Comparison of ENCODE assay signal across 8 cellular contexts in the genomic region with DNA sequence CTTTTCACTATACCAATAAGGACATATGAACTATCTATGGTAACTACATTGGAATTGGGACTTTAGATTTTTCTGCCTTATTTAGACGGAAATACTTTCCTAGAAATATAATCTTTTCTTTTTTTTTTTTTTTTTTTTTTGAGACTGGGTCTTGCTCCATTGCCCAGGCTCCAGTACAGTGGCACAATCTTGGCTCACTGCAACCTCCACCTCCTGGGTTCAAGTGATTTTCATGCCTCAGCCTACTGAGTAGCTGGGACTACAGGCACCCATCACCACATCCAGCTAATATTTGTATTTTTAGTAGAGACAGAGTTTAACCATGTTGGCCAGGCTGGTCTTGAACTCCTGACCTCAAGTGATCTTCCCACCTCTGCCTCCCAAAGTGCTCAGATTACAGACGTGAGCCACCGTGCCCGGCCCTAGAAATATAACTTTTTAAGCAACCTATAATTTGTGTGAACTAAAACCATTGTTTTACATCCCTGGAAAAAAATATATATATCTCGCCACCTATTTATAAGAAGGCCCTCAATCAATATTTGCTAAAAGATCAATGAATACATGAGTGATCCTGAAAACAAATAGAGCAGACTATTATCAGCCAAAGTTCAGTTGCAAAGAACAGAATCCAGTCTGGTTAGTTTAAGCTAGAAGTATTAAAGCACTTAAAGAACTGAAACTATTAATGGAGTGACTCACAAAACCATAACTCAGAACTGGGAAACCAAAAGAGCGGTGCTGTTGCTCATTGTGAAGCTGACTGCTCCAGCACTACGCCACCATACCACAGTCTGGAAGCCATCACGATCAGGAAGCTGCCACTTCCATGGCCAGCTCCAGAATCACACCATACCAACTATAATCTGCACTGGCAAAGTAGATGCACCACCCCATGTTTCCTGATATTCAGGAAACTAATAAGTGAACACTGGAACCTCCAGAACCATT. TPM values are rescaled to one million over a fixed set of nuclear protein-coding genes. Genes with fewer than 3 reads are reported as not detected.
DNase-seq lines count a peak whose midpoint lies in the region; ATAC-seq and TF ChIP-seq lines count a peak whose summit lies in the region.

No MANE protein-coding gene starts in this region.

- no peaks in the 10 kb centered on the region for H3K36me3 Mint-ChIP-seq in effector memory CD8-positive, alpha-beta T cell (ENCODE audit: insufficient read depth)

- no peak overlapping the region for H3K4me3 ChIP-seq in suprapubic skin
- H3K4me3 ChIP-seq in heart left ventricle: no peak overlapping the region

- no peaks in the 10 kb centered on the region for H3K9me3 ChIP-seq in suprapubic skin
- H3K9me3 ChIP-seq in heart left ventricle: no peaks in the 10 kb centered on the region

- no peaks in the 10 kb centered on the region for H3K9me3 Mint-ChIP-seq in effector memory CD8-positive, alpha-beta T cell

- 83% methylated on average over 8 of the region's 8 CpGs for WGBS in suprapubic skin
- 83 to 94% (median 88%) methylated on average over 8 of the region's 8 CpGs for WGBS in heart left ventricle, 4 donors

- peak overlapping the region in 1 of 2 donors; percentile 35 for H3K27ac Mint-ChIP-seq in effector memory CD8-positive, alpha-beta T cell

- H3K27me3 Mint-ChIP-seq in effector memory CD8-positive, alpha-beta T cell: peaks cover 0 to 5% of the 10 kb centered on the region in 2 donors

- DNase-seq in GM10266 (ENCODE audit: extremely low spot score) (peak; percentile 54), hepatic stellate cell (ENCODE audit: low spot score) (no peak), HuH-7 (ENCODE audit: low spot score) (no peak), suprapubic skin (ENCODE audit: low spot score in 2 of 2) (no peak), heart left ventricle (no peak)
- no peak for DNase-seq in effector memory CD8-positive, alpha-beta T cell

- H3K4me1 ChIP-seq in suprapubic skin (no peaks in the 10 kb centered on the region), heart left ventricle (peaks cover 0 to 41% (median 0%) of the 10 kb centered on the region in 12 donors)

- H3K27me3 ChIP-seq in suprapubic skin (no peaks in the 10 kb centered on the region), heart left ventricle (no peaks in the 10 kb centered on the region)

- ATAC-seq in GM21390 (IDR thresholded peaks at IDR 0.05; ENCODE audit: unreplicated experiment): peak; percentile 70
- ATAC-seq in HG03521 (IDR thresholded peaks at IDR 0.05; ENCODE audit: unreplicated experiment): peak; percentile 54
- ATAC-seq in effector memory CD8-positive, alpha-beta T cell (replicated peaks): peak; percentile 72
- no peak for ATAC-seq in heart left ventricle

- H3K36me3 ChIP-seq in suprapubic skin (no peaks in the 10 kb centered on the region), heart left ventricle (no peaks in the 10 kb centered on the region)

- TF ChIP-seq CTCF in GM10266 (IDR thresholded peaks at IDR 0.05; ENCODE audit: control insufficient read depth, insufficient read depth, low read depth, missing control alignments) (no peak), suprapubic skin (IDR thresholded peaks at IDR 0.05) (no peak), heart left ventricle (IDR thresholded peaks at IDR 0.05) (no peak)

- TF ChIP-seq POLR2A in suprapubic skin (IDR thresholded peaks at IDR 0.05): no peak
- TF ChIP-seq POLR2A in heart left ventricle (IDR thresholded peaks at IDR 0.05): no peak

- intact Hi-C loops in heart left ventricle (cut with DNase I): no loop called here

- no peak overlapping the region for H3K27ac ChIP-seq in suprapubic skin
- H3K27ac ChIP-seq in heart left ventricle: peak overlapping the region in 1 of 12 donors; percentile 35

- TF ChIP-seq EP300 in suprapubic skin (IDR thresholded peaks at IDR 0.05): no peak

- H3K4me1 Mint-ChIP-seq in effector memory CD8-positive, alpha-beta T cell (ENCODE audit: low read depth in 2 of 2): peaks cover 13 to 31% of the 10 kb centered on the region in 2 donors

- H3K4me3 Mint-ChIP-seq in effector memory CD8-positive, alpha-beta T cell: peak overlapping the region; percentile 51 to 60

RNA-seq across cellular contexts. Expression of a gene that starts 8.4 kb away (rescaled TPM):
- 10 to 100 TPM; 13.1 to 54.6 (median 23.4) TPM for total RNA-seq in suprapubic skin
- 10 to 100 TPM; 12.1 to 33.2 (median 23.5) TPM for total RNA-seq in heart left ventricle
- polyA plus RNA-seq in heart left ventricle: 10 to 100 TPM in 1 of 2 donors, 1 to 10 TPM in 1; 6.9 to 22.8 TPM

RNA-seq across cellular contexts. Expression of a gene that starts 54.8 kb away (rescaled TPM):
- total RNA-seq in suprapubic skin (10 to 100 TPM in 1 of 4 donors, 1 to 10 TPM in 3; 3.7 to 16.4 (median 7.1) TPM), heart left ventricle (10 to 100 TPM in 8 of 9 donors, 1 to 10 TPM in 1; 6.3 to 25.3 (median 11.9) TPM)
- polyA plus RNA-seq in heart left ventricle: 1 to 10 TPM; 8.2 to 9.9 TPM

Comparison
In these comparisons a context has a peak if more than half of its experiments do, and no peak if none do; other contexts are left out.
1. ATAC-seq: peak in GM21390 (single experiment), HG03521 (single experiment) and effector memory CD8-positive, alpha-beta T cell (single experiment); none in heart left ventricle (0 of 4).